1 cellular context compared by ENCODE assay signal in genomic region chr10:15461353-15462108, GRCh38.
TF ChIP-seq lines count a peak whose summit lies in the region.

No MANE protein-coding gene starts in this region.

TF ChIP-seq in K562, 482 proteins besides CTCF, POLR2A, EP300 and RAD21 (continued from another document):
- TF ChIP-seq DEAF1 (CRISPR knock-in tag; IDR thresholded peaks at IDR 0.05): peak; percentile 47; the same call in 1 of the 2 replicates
- TF ChIP-seq POU5F1 (IDR thresholded peaks at IDR 0.05; ENCODE audit: borderline replicate concordance, low read depth, low read length, partially characterized antibody): no peak
- TF ChIP-seq ZMIZ1 (IDR thresholded peaks at IDR 0.05; ENCODE audit: low read depth in 2 of 2, low read length in 2 of 2): no peak
- TF ChIP-seq JUND (IDR thresholded peaks at IDR 0.05; ENCODE audit: borderline replicate concordance, low read depth, low read length): no peak; the same call in 1 of the 2 replicates
- peak; percentile 40; the same call in 1 of the 3 replicates for TF ChIP-seq JUND (tag; IDR thresholded peaks at IDR 0.05; ENCODE audit: borderline replicate concordance, low read depth, low read length)
- no peak for TF ChIP-seq SP1 (CRISPR knock-in tag; IDR thresholded peaks at IDR 0.05)
- no peak for TF ChIP-seq THRB (CRISPR knock-in tag; conservative IDR thresholded peaks at IDR 0.05)
- peak in 1 of 2 experiments; percentile 58; a peak in 1 of 4 replicates for TF ChIP-seq RCOR1 (IDR thresholded peaks at IDR 0.05; ENCODE audit: borderline replicate concordance in 1 of 2, low read depth in 2 of 2, low read length in 2 of 2)
- TF ChIP-seq ZKSCAN1 (IDR thresholded peaks at IDR 0.05; ENCODE audit: low read depth, low read length): no peak
- TF ChIP-seq PKNOX1 (IDR thresholded peaks at IDR 0.05): peak; percentile 38; the same call in 1 of the 2 replicates
- no peak for TF ChIP-seq SP2 (IDR thresholded peaks at IDR 0.05; ENCODE audit: extremely low read depth, low read depth, low read length, poor library complexity, severe bottlenecking)
- no peak for TF ChIP-seq HNRNPK (IDR thresholded peaks at IDR 0.05; ENCODE audit: low read depth, low read length, poor library complexity, severe bottlenecking)
- TF ChIP-seq NFE2L1 (tag; IDR thresholded peaks at IDR 0.05; ENCODE audit: borderline replicate concordance, low read depth): 0 out of 2 replicates have a peak, but pooled peaks have one; percentile 3
- TF ChIP-seq MEIS2 (IDR thresholded peaks at IDR 0.05; ENCODE audit: partially characterized antibody): peak; percentile 46
- peak; percentile 82 for TF ChIP-seq MAFF (IDR thresholded peaks at IDR 0.05; ENCODE audit: low read length)
- no peak for TF ChIP-seq RBM22 (IDR thresholded peaks at IDR 0.05; ENCODE audit: low read depth, low read length, poor library complexity, severe bottlenecking)
- 0 out of 2 replicates have a peak, but pooled peaks have one; percentile 53 for TF ChIP-seq CHAMP1 (IDR thresholded peaks at IDR 0.05)
- TF ChIP-seq PRPF4 (IDR thresholded peaks at IDR 0.05; ENCODE audit: insufficient read depth, low read depth, low read length, poor library complexity, severe bottlenecking): no peak
